25 cellular contexts compared by ENCODE assay signal in the genomic region with DNA sequence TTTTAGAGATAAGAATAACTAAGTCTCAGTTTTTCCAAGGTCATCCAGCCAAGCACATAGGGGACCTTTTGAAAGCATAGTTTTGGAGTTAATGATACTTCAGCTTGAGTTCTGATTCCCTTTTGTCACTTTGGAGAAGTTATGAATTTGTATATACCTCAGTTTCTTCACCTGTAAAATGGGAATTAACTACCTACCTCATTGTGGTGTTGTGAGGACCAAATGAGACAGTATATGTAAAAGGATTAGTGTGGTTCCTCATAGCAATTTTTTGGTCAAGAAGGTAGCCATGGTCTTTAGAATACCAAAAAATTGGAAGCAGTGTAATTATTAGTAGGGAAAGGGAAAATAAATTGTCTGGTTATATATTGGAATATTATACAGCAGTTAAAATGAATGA.
DNase-seq lines count a peak whose midpoint lies in the region; ATAC-seq, FAIRE-seq and TF ChIP-seq lines count a peak whose summit lies in the region.
"Had no signal": no experiment of that assay in that cellular context is flagged by ENCODE, and none has a peak within 500 bp of the region (broad histone marks: within the 10 kb centered on the region; RNA-seq: fewer than 3 reads in every experiment).

No MANE protein-coding gene starts in this region.

- no peak overlapping the region for H3K9ac ChIP-seq in K562 (ENCODE audit: insufficient read depth in 1 of 2, low read depth in 2 of 2, low read length in 2 of 2)
- H3K9ac ChIP-seq: BLaER1 treated with 17β-estradiol and CSF1 and Interleukin-3, amounts not matched to agents 10 nM and 100 nM had no signal

- POLR2A ChIA-PET in HEK293 (lab: Yijun Ruan, JAX) (no interaction called here), K562 (lab: Yijun Ruan, JAX) (no interaction called here)

- intact Hi-C loops in natural killer cell (cut with micrococcal nuclease) = no loop called here
- intact Hi-C loops in K562 (cut with micrococcal nuclease) = no loop called here

- TF ChIP-seq RAD21 in K562 (CRISPR knock-in tag; conservative IDR thresholded peaks at IDR 0.05 in 1 of 2, IDR thresholded peaks at IDR 0.05 in 1 of 2) = no peak

- H3K27ac ChIP-seq in HEK293 (ENCODE audit: extremely low read depth, low read depth, low read length) (no peak overlapping the region), K562 (ENCODE audit: extremely low read depth, low read depth, low read length) (no peak overlapping the region)
- H3K27ac ChIP-seq: BLaER1 treated with 17β-estradiol and CSF1 and Interleukin-3, amounts not matched to agents 10 nM and 100 nM; C4-2B had no signal

- H2AFZ ChIP-seq in K562 (ENCODE audit: low read depth, low read length) = no peak overlapping the region

- no TSS peak for BruUV-seq in K562 (replicated peaks; lab: Mats Ljungman, UMichigan)

- no peak overlapping the region for H3K4me3 Mint-ChIP-seq in natural killer cell treated with Interleukin-12 subunit alpha and Interleukin-12 subunit beta and Interleukin-15 and Interleukin-18, amount 100 ng/mL, for 72 hours
- no peak overlapping the region for H3K4me3 Mint-ChIP-seq in natural killer cell
- H3K4me3 Mint-ChIP-seq: B cell; CD4-positive, alpha-beta T cell; CD8-positive, alpha-beta memory T cell had no signal

- no peak for TF ChIP-seq POLR2A in K562 (conservative IDR thresholded peaks at IDR 0.05)

- H3K9me1 ChIP-seq in K562 (ENCODE audit: control insufficient read depth, insufficient read depth, low read length) = no peaks in the 10 kb centered on the region

- in situ Hi-C loops in K562 (cut with MboI) = no loop called here

- no peaks in the 10 kb centered on the region for H3K79me2 ChIP-seq in K562 (ENCODE audit: control insufficient read depth, insufficient read depth, low read length)

- H3K4me1 ChIP-seq in HEK293 (ENCODE audit: control insufficient read depth, insufficient read depth, low read length) = peaks cover 3% of the 10 kb centered on the region; the same call in 1 of the 2 replicates
- H3K4me1 ChIP-seq in K562 (replicated peaks in 1 of 2; ENCODE audit: control insufficient read depth in 2 of 2, insufficient read depth in 2 of 2, low read length in 2 of 2) = peaks cover 0 to 7% of the 10 kb centered on the region in 2 experiments; a peak in 1 of 5 replicates

- ATAC-seq in natural killer cell treated with Interleukin-12 subunit alpha and Interleukin-12 subunit beta and Interleukin-15 and Interleukin-18, amount 100 ng/mL, for 72 hours = no peak
- ATAC-seq in natural killer cell = no peak
- ATAC-seq in K562 = no peak
- ATAC-seq: GM12878 had no signal

- H3K4me3 ChIP-seq in HEK293 (ENCODE audit: low read depth, low read length) (no peak overlapping the region), K562 (no peak overlapping the region)
- H3K4me3 ChIP-seq: BLaER1 treated with 17β-estradiol and CSF1 and Interleukin-3, amounts not matched to agents 10 nM and 100 nM; GM12878 had no signal

- peaks cover 43 to 52% of the 10 kb centered on the region in 2 donors for H3K4me1 Mint-ChIP-seq in natural killer cell treated with Interleukin-12 subunit alpha and Interleukin-12 subunit beta and Interleukin-15 and Interleukin-18, amount 100 ng/mL, for 72 hours (ENCODE audit: low read depth in 2 of 2)
- peaks cover 41 to 59% of the 10 kb centered on the region in 2 donors for H3K4me1 Mint-ChIP-seq in natural killer cell

- H3K4me2 ChIP-seq in K562 (ENCODE audit: insufficient read depth, low read length) = no peak overlapping the region
- H3K4me2 ChIP-seq: BLaER1 treated with 17β-estradiol and CSF1 and Interleukin-3, amounts not matched to agents 10 nM and 100 nM had no signal

- no peaks in the 10 kb centered on the region for H4K20me1 ChIP-seq in K562 (replicated peaks; ENCODE audit: control insufficient read depth, insufficient read depth, low read length)
- H4K20me1 ChIP-seq: BLaER1 treated with 17β-estradiol and CSF1 and Interleukin-3, amounts not matched to agents 10 nM and 100 nM had no signal

- no peak for DNase-seq in natural killer cell treated with Interleukin-12 subunit alpha and Interleukin-12 subunit beta and Interleukin-15 and Interleukin-18, amount 100 ng/mL, for 72 hours (ENCODE audit: low spot score)
- DNase-seq in natural killer cell (no peak), K562 (ENCODE audit: extremely low read depth in 1 of 4, low spot score in 3 of 4) (no peak), NCI-H1694 treated with DMSO at 0.1 percent for 48 hours (lab: John Stamatoyannopoulos, UW) (no peak), NCI-H1105 treated with DMSO at 0.1 percent for 48 hours (lab: John Stamatoyannopoulos, UW) (no peak)
- DNase-seq: 8988T; ACHN; AML-193; CD4-positive, alpha-beta T cell; CD8-positive, alpha-beta memory T cell; COR-L47; DMS 273 treated with DMSO at 0.1 percent for 48 hours; DMS153; DMS53; DMS79; DND-41; EL; GDM1 had no signal

- TF ChIP-seq EP300 in K562 (IDR thresholded peaks at IDR 0.05; ENCODE audit: low read length) = no peak

- no peaks in the 10 kb centered on the region for H3K27me3 Mint-ChIP-seq in natural killer cell treated with Interleukin-12 subunit alpha and Interleukin-12 subunit beta and Interleukin-15 and Interleukin-18, amount 100 ng/mL, for 72 hours
- H3K27me3 Mint-ChIP-seq in natural killer cell (ENCODE audit: low read depth in 2 of 2) = no peaks in the 10 kb centered on the region
- H3K27me3 Mint-ChIP-seq: B cell; CD4-positive, alpha-beta T cell had no signal

- no peak for FAIRE-seq in K562 (lab: Jason Lieb, UNC)
- FAIRE-seq: A204.1, GM12878, GM19239 had no signal

- H3K27me3 ChIP-seq in K562 (ENCODE audit: control insufficient read depth in 2 of 2, insufficient read depth in 2 of 2, low read length in 2 of 2) = no peaks in the 10 kb centered on the region
- H3K27me3 ChIP-seq: BLaER1 treated with 17β-estradiol and CSF1 and Interleukin-3, amounts not matched to agents 10 nM and 100 nM had no signal

- no peaks in the 10 kb centered on the region for H3K9me3 Mint-ChIP-seq in natural killer cell treated with Interleukin-12 subunit alpha and Interleukin-12 subunit beta and Interleukin-15 and Interleukin-18, amount 100 ng/mL, for 72 hours
- no peaks in the 10 kb centered on the region for H3K9me3 Mint-ChIP-seq in natural killer cell
- H3K9me3 Mint-ChIP-seq: CD4-positive, alpha-beta T cell had no signal

- peaks cover 7 to 14% of the 10 kb centered on the region in 2 experiments; a peak in 2 of 3 replicates for H3K36me3 ChIP-seq in HEK293 (ENCODE audit: control insufficient read depth in 2 of 2, insufficient read depth in 1 of 2, low read length in 2 of 2)
- peaks cover 6% of the 10 kb centered on the region; the same call in 2 of the 3 replicates for H3K36me3 ChIP-seq in K562 (ENCODE audit: control insufficient read depth, insufficient read depth, low read length)

- TF ChIP-seq CTCF in natural killer cell (IDR thresholded peaks at IDR 0.05) (no peak), HEK293 (tag by site-specific recombination; IDR thresholded peaks at IDR 0.05) (no peak), K562 (IDR thresholded peaks at IDR 0.05 in 2 of 3, conservative IDR thresholded peaks at IDR 0.05 in 1 of 3; ENCODE audit: insufficient read depth in 2 of 3, low read depth in 1 of 3, low read length in 3 of 3) (no peak)

- peaks cover 36% of the 10 kb centered on the region for H3K36me3 Mint-ChIP-seq in natural killer cell treated with Interleukin-12 subunit alpha and Interleukin-12 subunit beta and Interleukin-15 and Interleukin-18, amount 100 ng/mL, for 72 hours
- H3K36me3 Mint-ChIP-seq in natural killer cell = no peaks in the 10 kb centered on the region

- H3K27ac Mint-ChIP-seq in natural killer cell treated with Interleukin-12 subunit alpha and Interleukin-12 subunit beta and Interleukin-15 and Interleukin-18, amount 100 ng/mL, for 72 hours = peak overlapping the region; percentile 91 to 96
- no peak overlapping the region for H3K27ac Mint-ChIP-seq in natural killer cell
- H3K27ac Mint-ChIP-seq: B cell; CD4-positive, alpha-beta T cell had no signal

- CTCF ChIA-PET in HEK293 (lab: Yijun Ruan, JAX) = no interaction called here
- CTCF ChIA-PET in K562 (lab: Yijun Ruan, JAX; ENCODE audit: low intra/inter-chr PET ratio) = no interaction called here

- H3K9me3 ChIP-seq in HEK293 (ENCODE audit: control insufficient read depth, insufficient read depth, low read depth, low read length) = no peaks in the 10 kb centered on the region
- no peaks in the 10 kb centered on the region for H3K9me3 ChIP-seq in K562 (replicated peaks; ENCODE audit: control insufficient read depth, insufficient read depth, low read depth, low read length)

TF ChIP-seq in HEK293, 187 proteins besides CTCF, POLR2A, EP300 and RAD21:
- TF ChIP-seq ZNF423 (tag by site-specific recombination; IDR thresholded peaks at IDR 0.05) (no peak), ZNF146 (tag by site-specific recombination; IDR thresholded peaks at IDR 0.05) (peak; percentile 52; the same call in 1 of the 2 replicates), ZNF174 (tag by site-specific recombination; IDR thresholded peaks at IDR 0.05) (no peak), ZFP3 (tag by site-specific recombination; IDR thresholded peaks at IDR 0.05; ENCODE audit: low read depth) (no peak), ZNF473 (tag by site-specific recombination; IDR thresholded peaks at IDR 0.05) (no peak), ZNF549 (tag by site-specific recombination; IDR thresholded peaks at IDR 0.05) (no peak)

TF ChIP-seq in K562, 482 proteins besides CTCF, POLR2A, EP300 and RAD21:
- TF ChIP-seq RBM25 (IDR thresholded peaks at IDR 0.05; ENCODE audit: low read depth, low read length, severe bottlenecking) = peak; percentile 82
- peak; percentile 61 for TF ChIP-seq ADNP (tag; IDR thresholded peaks at IDR 0.05)
- TF ChIP-seq ARHGAP35 (IDR thresholded peaks at IDR 0.05; ENCODE audit: partially characterized antibody) = no peak
- TF ChIP-seq BCOR (IDR thresholded peaks at IDR 0.05) = peak; percentile 48; the same call in 1 of the 2 replicates
- TF ChIP-seq FOXJ2 (tag; IDR thresholded peaks at IDR 0.05) = no peak

Comparison
In these comparisons a context has a peak if more than half of its experiments do, and no peak if none do; other contexts are left out.
1. H3K27ac Mint-ChIP-seq: peak in natural killer cell treated with Interleukin-12 subunit alpha and Interleukin-12 subunit beta and Interleukin-15 and Interleukin-18, amount 100 ng/mL, for 72 hours (2 of 2); none in natural killer cell (0 of 2).